27 cellular contexts compared by ENCODE assay signal in the genomic region with DNA sequence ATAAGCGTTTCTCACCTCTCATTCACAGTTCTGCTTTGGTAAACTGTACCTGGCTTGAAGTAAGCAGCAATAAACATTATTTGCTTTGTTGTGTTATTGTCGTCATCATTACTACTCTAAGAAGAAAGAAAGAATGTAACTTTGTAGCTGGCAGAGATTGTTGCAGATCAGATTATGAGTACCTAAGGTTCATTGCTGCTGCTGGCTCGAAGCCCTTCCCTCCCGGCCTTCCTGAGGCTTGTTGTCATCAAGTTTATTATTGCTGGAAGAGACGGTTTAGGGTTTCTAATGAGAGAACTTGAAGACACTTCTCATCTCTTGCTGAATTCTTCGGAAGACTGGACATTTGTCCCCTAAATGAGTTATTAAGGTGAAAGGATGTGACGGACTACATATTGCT.
A peak's percentile ranks its signal among the peaks of the same experiment; 100 is the strongest.
DNase-seq lines count a peak whose midpoint lies in the region; ATAC-seq, FAIRE-seq and TF ChIP-seq lines count a peak whose summit lies in the region.
"Had no signal": no experiment of that assay in that cellular context is flagged by ENCODE, and none has a peak within 500 bp of the region (broad histone marks: within the 10 kb centered on the region; RNA-seq: fewer than 3 reads in every experiment).

No MANE protein-coding gene starts in this region.

- ATAC-seq in PC-3, result peak; percentile 53
- ATAC-seq: SK-N-SH treated with all-trans-retinoic acid at 6 μM for 48 hours had no signal

- DNase-seq in cardiac muscle cell (ENCODE audit: low read depth in 1 of 2, low spot score in 1 of 2), result no peak
- no peak for DNase-seq in cardiac septum (ENCODE audit: low spot score)
- DNase-seq in PC-3, result peak; percentile 30
- DNase-seq in endothelial cell of umbilical vein (ENCODE audit: low read depth, low spot score), result no peak
- peak; percentile 63 for DNase-seq in testis
- DNase-seq in DMS53 (lab: John Stamatoyannopoulos, UW), result no peak
- no peak for DNase-seq in NCI-H2171 treated with DMSO at 0.1 percent for 48 hours (lab: John Stamatoyannopoulos, UW)
- no peak for DNase-seq in NCI-H1048 (lab: John Stamatoyannopoulos, UW)
- DNase-seq: 8988T; ACHN; BE2C; CD8-positive, alpha-beta memory T cell; DMS 273 treated with DMSO at 0.1 percent for 48 hours; DMS79 treated with DMSO at 0.1 percent for 48 hours; GM23248; NCI-H1092; NCI-H1436; NCI-H187; NCI-H446; NCI-H524 treated with DMSO at 0.1 percent for 48 hours; NCI-H82; Peyer's patch; SJCRH30 had no signal

- CTCF ChIA-PET in PC-3 (lab: Charles Lee) (interaction anchor here (1.2 kb wide), 1 partner anchor 24 kb away, joined by 4 read pairs; no protein-coding TSS in a partner anchor), endothelial cell of umbilical vein (lab: Charles Lee) (interaction anchor here (0.8 to 1.2 kb wide), 2 partner anchors 12 to 23 kb away, joined by 3 to 4 read pairs; no protein-coding TSS in a partner anchor)

- H3K9me3 ChIP-seq in cardiac muscle cell (ENCODE audit: low read depth) (no peaks in the 10 kb centered on the region), PC-3 (ENCODE audit: low read length) (no peaks in the 10 kb centered on the region), endothelial cell of umbilical vein (replicated peaks; ENCODE audit: control insufficient read depth, insufficient read depth, low read length) (no peaks in the 10 kb centered on the region), testis (no peaks in the 10 kb centered on the region)
- H3K9me3 ChIP-seq: BE2C, HAP-1, Peyer's patch, SJCRH30 had no signal

- WGBS in testis, 2 donors, result 48 to 66% methylated on average over 7 of the region's 7 CpGs

- H3K9me1 ChIP-seq in endothelial cell of umbilical vein (replicated peaks; ENCODE audit: control insufficient read depth, extremely low read depth, insufficient read depth, low read length), result no peaks in the 10 kb centered on the region

- H3K36me3 ChIP-seq in cardiac muscle cell (no peaks in the 10 kb centered on the region), PC-3 (ENCODE audit: low read depth, low read length) (peaks cover 4% of the 10 kb centered on the region; the same call in 1 of the 2 replicates), endothelial cell of umbilical vein (ENCODE audit: control insufficient read depth in 2 of 2, extremely low read depth in 1 of 2, insufficient read depth in 2 of 2, low read length in 2 of 2) (no peaks in the 10 kb centered on the region), testis (ENCODE audit: low read depth, missing control alignments) (no peaks in the 10 kb centered on the region)
- H3K36me3 ChIP-seq: BE2C, HAP-1, Peyer's patch, SJCRH30 had no signal

- BruUV-seq in PC-3 (replicated peaks; lab: Mats Ljungman, UMichigan), result no TSS peak
- BruUV-seq in endothelial cell of umbilical vein (replicated peaks; lab: Mats Ljungman, UMichigan), result no TSS peak

- H3K9me2 ChIP-seq in PC-3 (replicated peaks; ENCODE audit: low read length), result no peaks in the 10 kb centered on the region

- no peak overlapping the region for H3K9ac ChIP-seq in PC-3 (ENCODE audit: low read length)
- no peak overlapping the region for H3K9ac ChIP-seq in endothelial cell of umbilical vein (replicated peaks; ENCODE audit: extremely low read depth, insufficient read depth, low read length)
- H3K9ac ChIP-seq: GM23248, KMS-11 had no signal

- TF ChIP-seq CTCF in cardiac muscle cell (IDR thresholded peaks at IDR 0.05; ENCODE audit: low read depth, low read length), result no peak
- no peak for TF ChIP-seq CTCF in PC-3 (conservative IDR thresholded peaks at IDR 0.05; ENCODE audit: low read depth, low read length)
- no peak for TF ChIP-seq CTCF in endothelial cell of umbilical vein (IDR thresholded peaks at IDR 0.05; ENCODE audit: extremely low read depth in 1 of 2, insufficient read depth in 1 of 2, low read depth in 1 of 2, low read length in 2 of 2)
- no peak for TF ChIP-seq CTCF in testis (IDR thresholded peaks at IDR 0.05)

- dilution Hi-C loops in endothelial cell of umbilical vein (cut with MboI; ENCODE audit: extremely low pct_ligation_motif_present, low sequenced_read_pairs), result no loop called here

- no peak overlapping the region for H3K4me3 ChIP-seq in cardiac muscle cell
- H3K4me3 ChIP-seq in PC-3 (ENCODE audit: low read length), result no peak overlapping the region
- H3K4me3 ChIP-seq in endothelial cell of umbilical vein (replicated peaks in 1 of 3; ENCODE audit: insufficient read depth in 1 of 3, low read depth in 1 of 3, low read length in 3 of 3), result no peak overlapping the region
- H3K4me3 ChIP-seq in testis, result no peak overlapping the region
- H3K4me3 ChIP-seq: GM23248, HAP-1, Peyer's patch, SJCRH30 had no signal

- peaks cover 24% of the 10 kb centered on the region; the same call in 1 of the 2 replicates for H3K79me2 ChIP-seq in PC-3 (ENCODE audit: low read length)
- no peaks in the 10 kb centered on the region for H3K79me2 ChIP-seq in endothelial cell of umbilical vein (ENCODE audit: control insufficient read depth, insufficient read depth, low read length)

- H3K27me3 ChIP-seq in cardiac muscle cell, result no peaks in the 10 kb centered on the region
- no peaks in the 10 kb centered on the region for H3K27me3 ChIP-seq in PC-3 (ENCODE audit: low read length)
- H3K27me3 ChIP-seq in endothelial cell of umbilical vein (ENCODE audit: control insufficient read depth in 2 of 2, insufficient read depth in 2 of 2, low read length in 2 of 2), result no peaks in the 10 kb centered on the region
- no peaks in the 10 kb centered on the region for H3K27me3 ChIP-seq in testis
- H3K27me3 ChIP-seq: BE2C, Peyer's patch, SJCRH30 had no signal

- POLR2A ChIA-PET in PC-3 (lab: Charles Lee; ENCODE audit: unreplicated experiment) (interaction anchor here (0.7 kb wide), 1 partner anchor 34 kb away, joined by 3 read pairs; no protein-coding TSS in a partner anchor), endothelial cell of umbilical vein (lab: Charles Lee) (no interaction called here)

- FAIRE-seq in endothelial cell of umbilical vein (lab: Jason Lieb, UNC), result peak; percentile 8

- intact Hi-C loops in cardiac septum (cut with DNase I) (no loop called here), PC-3 (cut with micrococcal nuclease) (no loop called here), endothelial cell of umbilical vein (cut with micrococcal nuclease) (no loop called here), testis (cut with DNase I; ENCODE audit: low total_unique reads) (no loop called here)

- TF ChIP-seq POLR2A in endothelial cell of umbilical vein (IDR thresholded peaks at IDR 0.05; ENCODE audit: low read depth, low read length) (no peak), testis (IDR thresholded peaks at IDR 0.05) (no peak)

- H4K20me1 ChIP-seq in PC-3 (ENCODE audit: low read length) (0 out of 2 replicates have a peak, but pooled peaks cover 3% of the 10 kb centered on the region), endothelial cell of umbilical vein (replicated peaks; ENCODE audit: control insufficient read depth, extremely low read depth, insufficient read depth, low read length) (no peaks in the 10 kb centered on the region)

- H2AFZ ChIP-seq in PC-3 (ENCODE audit: low read length), result no peak overlapping the region
- no peak overlapping the region for H2AFZ ChIP-seq in endothelial cell of umbilical vein (ENCODE audit: low read depth, low read length)
- H2AFZ ChIP-seq: GM23248 had no signal

- H3K4me1 ChIP-seq in cardiac muscle cell (ENCODE audit: low read depth) (peaks cover 3% of the 10 kb centered on the region), PC-3 (ENCODE audit: insufficient read depth, low read length) (peaks cover 14% of the 10 kb centered on the region), endothelial cell of umbilical vein (ENCODE audit: control insufficient read depth, extremely low read depth, insufficient read depth, low read length) (no peaks in the 10 kb centered on the region), testis (peaks cover 3% of the 10 kb centered on the region)
- H3K4me1 ChIP-seq: BE2C, Peyer's patch, SJCRH30 had no signal

- no peaks in the 10 kb centered on the region for H3F3A ChIP-seq in PC-3 (ENCODE audit: low read length, unreplicated experiment)

- H3K27ac ChIP-seq in cardiac muscle cell, result peak overlapping the region; percentile 45
- peak overlapping the region; percentile 16; the same call in 1 of the 2 replicates for H3K27ac ChIP-seq in PC-3 (ENCODE audit: low read length)
- H3K27ac ChIP-seq in endothelial cell of umbilical vein (ENCODE audit: insufficient read depth, low read depth, low read length), result no peak overlapping the region
- no peak overlapping the region for H3K27ac ChIP-seq in testis
- H3K27ac ChIP-seq: GM23248, HL-60, KMS-11, Peyer's patch, SJCRH30 had no signal

- H3K4me2 ChIP-seq in PC-3 (ENCODE audit: low read length) (no peak overlapping the region), endothelial cell of umbilical vein (ENCODE audit: insufficient read depth, low read length) (no peak overlapping the region)
- H3K4me2 ChIP-seq: KMS-11 had no signal

TF ChIP-seq in endothelial cell of umbilical vein, 7 proteins besides CTCF, POLR2A, EP300 and RAD21:
- no peak for TF ChIP-seq JUN (IDR thresholded peaks at IDR 0.05; ENCODE audit: borderline replicate concordance, insufficient read depth, insufficient read length, low read depth)
- no peak for TF ChIP-seq POLR2AphosphoS5 (IDR thresholded peaks at IDR 0.05; ENCODE audit: insufficient read depth, low read depth, low read length)
- TF ChIP-seq, protein P1, sequence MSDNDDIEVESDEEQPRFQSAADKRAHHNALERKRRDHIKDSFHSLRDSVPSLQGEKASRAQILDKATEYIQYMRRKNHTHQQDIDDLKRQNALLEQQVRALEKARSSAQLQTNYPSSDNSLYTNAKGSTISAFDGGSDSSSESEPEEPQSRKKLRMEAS (IDR thresholded peaks at IDR 0.05; ENCODE audit: insufficient read depth, insufficient read length), result no peak
- TF ChIP-seq FOS (IDR thresholded peaks at IDR 0.05; ENCODE audit: borderline replicate concordance, insufficient read depth, low read length), result no peak
- TF ChIP-seq EZH2 (IDR thresholded peaks at IDR 0.05; ENCODE audit: borderline replicate concordance, low read depth, low read length, severe bottlenecking), result no peak

Comparison
In these comparisons a context has a peak if more than half of its experiments do, and no peak if none do; other contexts are left out.
1. DNase-seq: peak in PC-3 (single experiment) and testis (single experiment); none in cardiac muscle cell (0 of 2), cardiac septum (single experiment), endothelial cell of umbilical vein (single experiment), DMS53 (single experiment), NCI-H2171 treated with DMSO at 0.1 percent for 48 hours (single experiment) and NCI-H1048 (single experiment).
2. H3K27ac ChIP-seq: peak in cardiac muscle cell (single experiment) and PC-3 (single experiment); none in endothelial cell of umbilical vein (single experiment) and testis (0 of 2).